In genomic region chr20:61163027-61163426, GRCh38 we compare ENCODE assay signal across 34 cellular contexts.
"Had no signal": no experiment of that assay in that cellular context is flagged by ENCODE, and none has a peak within 500 bp of the region (broad histone marks: within the 10 kb centered on the region; RNA-seq: fewer than 3 reads in every experiment).

No MANE protein-coding gene starts in this region.

- H3K27ac Mint-ChIP-seq: activated CD4-positive, alpha-beta memory T cell treated with anti-CD3 and anti-CD28 coated beads for 36 hours; activated CD4-positive, alpha-beta T cell treated with anti-CD3 and anti-CD28 coated beads for 36 hours; activated naive CD4-positive, alpha-beta T cell treated with anti-CD3 and anti-CD28 coated beads, Interleukin-2, amount 50 U/mL, for 24 hours; activated naive CD8-positive, alpha-beta T cell treated with anti-CD3 and anti-CD28 coated beads, Interleukin-2, amount 10 ng/mL, durations not matched to agents 7 days and 5 days; activated T-cell treated with anti-CD3 and anti-CD28 coated beads, Interleukin-2, amount 50 U/mL, for 72 hours; activated T-helper 17 cell treated with anti-CD3 and anti-CD28 coated beads, Interleukin-2, amount 50 U/mL, for 72 hours; T-helper 1 cell treated with Interleukin-12 subunit alpha and Interleukin-12 subunit beta and Interleukin-4 antibody, amounts not matched to agents 30 μg/mL and 1 μg/mL, for 36 hours; T-helper 2 cell treated with Interferon-gamma antibody and Interleukin-4, amounts not matched to agents 5 μg/mL and 100 μg/mL, for 36 hours; WTC11 had no signal

- H3K4me2 ChIP-seq: PC-9 had no signal

- FAIRE-seq: K562, RCC 7860, TTC549 had no signal

- H3K4me1 Mint-ChIP-seq: activated CD4-positive, alpha-beta T cell treated with anti-CD3 and anti-CD28 coated beads for 36 hours; activated naive CD4-positive, alpha-beta T cell treated with anti-CD3 and anti-CD28 coated beads, Interleukin-2, amount 50 U/mL, for 24 hours; activated T-helper 17 cell treated with anti-CD3 and anti-CD28 coated beads, Interleukin-2, amount 50 U/mL, for 72 hours; central memory CD8-positive, alpha-beta T cell had no signal

- H3K27ac ChIP-seq: ascending aorta, cardiac muscle cell, PC-9, RWPE1, SJCRH30, SK-N-MC had no signal

- H2AFZ ChIP-seq: PC-9 had no signal

- ATAC-seq: activated CD4-positive, alpha-beta T cell treated with anti-CD3 and anti-CD28 coated beads for 36 hours; activated CD4-positive, CD25-positive, alpha-beta regulatory T cell treated with anti-CD3 and anti-CD28 coated beads, Interleukin-2, amount 50 U/mL, for 24 hours; activated T-cell treated with anti-CD3 and anti-CD28 coated beads, Interleukin-2, amount 50 U/mL, for 72 hours; activated T-helper 17 cell treated with anti-CD3 and anti-CD28 coated beads, Interleukin-2, amount 50 U/mL, for 72 hours; K562; WTC11 had no signal

- H3K4me3 Mint-ChIP-seq: activated CD4-positive, alpha-beta memory T cell treated with anti-CD3 and anti-CD28 coated beads for 36 hours; activated CD4-positive, alpha-beta T cell treated with anti-CD3 and anti-CD28 coated beads for 36 hours; activated naive CD4-positive, alpha-beta T cell treated with anti-CD3 and anti-CD28 coated beads, Interleukin-2, amount 50 U/mL, for 24 hours; activated naive CD8-positive, alpha-beta T cell treated with anti-CD3 and anti-CD28 coated beads, Interleukin-2, amount 10 ng/mL, durations not matched to agents 7 days and 5 days; activated T-cell treated with anti-CD3 and anti-CD28 coated beads, Interleukin-2, amount 50 U/mL, for 72 hours; activated T-helper 17 cell treated with anti-CD3 and anti-CD28 coated beads, Interleukin-2, amount 50 U/mL, for 72 hours; central memory CD8-positive, alpha-beta T cell; T-helper 1 cell treated with Interleukin-12 subunit alpha and Interleukin-12 subunit beta and Interleukin-4 antibody, amounts not matched to agents 30 μg/mL and 1 μg/mL, for 36 hours; T-helper 2 cell treated with Interferon-gamma antibody and Interleukin-4, amounts not matched to agents 5 μg/mL and 100 μg/mL, for 36 hours; WTC11 had no signal

- H3K36me3 ChIP-seq: ascending aorta, cardiac muscle cell, SJCRH30 had no signal

- DNase-seq: activated CD4-positive, alpha-beta memory T cell treated with anti-CD3 and anti-CD28 coated beads for 36 hours; activated CD4-positive, alpha-beta T cell treated with anti-CD3 and anti-CD28 coated beads for 36 hours; activated CD4-positive, alpha-beta T cell treated with anti-CD3 and anti-CD28 coated beads, Interleukin-2, amount 50 U/mL, for 1 hour; activated effector memory CD4-positive, alpha-beta T cell treated with anti-CD3 and anti-CD28 coated beads, Interleukin-2, amount 50 U/mL, for 16 hours; activated naive CD4-positive, alpha-beta T cell; activated naive CD8-positive, alpha-beta T cell treated with anti-CD3 and anti-CD28 coated beads, Interleukin-2, amount 10 ng/mL, durations not matched to agents 7 days and 5 days; activated T-cell treated with anti-CD3 and anti-CD28 coated beads, Interleukin-2, amount 50 U/mL, for 1 hour; activated T-cell treated with anti-CD3 and anti-CD28 coated beads, Interleukin-2, amount 50 U/mL, for 72 hours; NCI-H1092 treated with DMSO at 0.1 percent for 48 hours; NCI-H146; NCI-H187; NCI-H2081; NCI-H2171 treated with DMSO at 0.1 percent for 48 hours; NCI-H2227 treated with DMSO at 0.1 percent for 48 hours; NCI-H446; NCI-H510A treated with DMSO at 0.1 percent for 48 hours; NCI-H526 treated with DMSO at 0.1 percent for 48 hours; PC-9; Right ventricle myocardium superior; SJCRH30 had no signal

- H3K4me1 ChIP-seq: ascending aorta, SJCRH30 had no signal

- H3K9me3 ChIP-seq: ascending aorta, SJCRH30 had no signal

- H3K4me3 ChIP-seq: ascending aorta, cardiac muscle cell, K562, PC-9, SJCRH30 had no signal

- H3K9me3 Mint-ChIP-seq: activated naive CD4-positive, alpha-beta T cell treated with anti-CD3 and anti-CD28 coated beads, Interleukin-2, amount 50 U/mL, for 24 hours; T-helper 1 cell treated with Interleukin-12 subunit alpha and Interleukin-12 subunit beta and Interleukin-4 antibody, amounts not matched to agents 30 μg/mL and 1 μg/mL, for 36 hours; T-helper 2 cell treated with Interferon-gamma antibody and Interleukin-4, amounts not matched to agents 5 μg/mL and 100 μg/mL, for 36 hours had no signal

- H3K27me3 ChIP-seq: ascending aorta, cardiac muscle cell had no signal

- H3K36me3 Mint-ChIP-seq: activated CD4-positive, alpha-beta memory T cell treated with anti-CD3 and anti-CD28 coated beads for 36 hours; activated naive CD4-positive, alpha-beta T cell treated with anti-CD3 and anti-CD28 coated beads, Interleukin-2, amount 50 U/mL, for 24 hours; WTC11 had no signal
